11 cellular contexts compared by ENCODE assay signal in the genomic region with DNA sequence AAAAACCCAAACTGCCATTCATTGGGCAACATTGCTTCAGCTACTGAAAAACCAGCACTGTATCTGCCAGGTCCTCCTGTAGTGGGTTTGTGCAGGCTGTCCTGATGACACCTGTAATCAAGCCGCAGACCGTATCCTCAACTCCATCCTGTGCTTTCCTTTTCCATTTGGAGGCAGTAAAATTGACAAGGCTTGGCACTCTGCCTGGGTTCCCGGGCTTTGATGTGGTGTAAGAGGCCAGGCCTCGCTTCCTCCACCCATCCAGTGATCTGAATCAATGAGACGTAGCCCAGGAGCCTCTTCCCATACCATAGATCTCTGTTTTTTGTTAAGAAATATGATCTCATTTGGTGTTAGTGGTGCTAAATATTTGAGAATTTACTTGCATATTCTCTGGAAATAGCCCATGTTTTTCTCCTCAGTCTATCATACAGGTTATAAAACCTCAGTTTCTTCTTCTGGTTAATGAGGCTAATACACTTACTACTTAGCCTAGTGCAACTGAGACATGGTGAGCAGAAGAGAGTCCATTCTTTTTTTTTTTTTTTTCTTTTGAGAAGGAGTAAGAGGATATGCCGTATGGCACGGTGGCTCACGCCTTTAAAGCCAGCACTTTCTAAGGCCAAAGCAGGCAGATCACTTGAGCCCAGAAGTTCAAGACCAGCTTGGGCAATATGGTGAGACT. TPM values are rescaled to one million over a fixed set of nuclear protein-coding genes. Genes with fewer than 3 reads are reported as not detected.
DNase-seq lines count a peak whose midpoint lies in the region; ATAC-seq lines count a peak whose summit lies in the region.
"Had no signal": no experiment of that assay in that cellular context is flagged by ENCODE, and none has a peak within 500 bp of the region (broad histone marks: within the 10 kb centered on the region; RNA-seq: fewer than 3 reads in every experiment).

No MANE protein-coding gene starts in this region.

- no peak overlapping the region for H3K27ac ChIP-seq in SJCRH30
- H3K27ac ChIP-seq: lower lobe of right lung had no signal

- no peak for ATAC-seq in HG02571 (IDR thresholded peaks at IDR 0.05; ENCODE audit: unreplicated experiment)
- ATAC-seq: CD8-positive, alpha-beta T cell; lower lobe of right lung had no signal

- no peak overlapping the region for H3K4me3 ChIP-seq in SJCRH30
- H3K4me3 ChIP-seq: lower lobe of right lung had no signal

- H3K36me3 ChIP-seq in SJCRH30: no peaks in the 10 kb centered on the region
- H3K36me3 ChIP-seq: lower lobe of right lung had no signal

- H3K9me3 ChIP-seq in SJCRH30 (replicated peaks): no peaks in the 10 kb centered on the region
- H3K9me3 ChIP-seq: lower lobe of right lung had no signal

- no peaks in the 10 kb centered on the region for H3K27me3 ChIP-seq in SJCRH30

- H3K4me1 ChIP-seq in SJCRH30: no peaks in the 10 kb centered on the region
- H3K4me1 ChIP-seq: lower lobe of right lung had no signal

- peak; percentile 28 for DNase-seq in COLO668 (lab: John Stamatoyannopoulos, UW; ENCODE audit: unreplicated experiment)
- DNase-seq in LoVo (ENCODE audit: low spot score): peak; percentile 87
- peak; percentile 67 to 79 for DNase-seq in SJCRH30
- peak; percentile 91 for DNase-seq in glomerular visceral epithelial cell (ENCODE audit: extremely low spot score)
- DNase-seq in 8988T: no peak
- DNase-seq in OCI-M2 (lab: John Stamatoyannopoulos, UW; ENCODE audit: unreplicated experiment): no peak
- no peak for DNase-seq in activated CD4-positive, alpha-beta T cell treated with anti-CD3 and anti-CD28 coated beads for 4 hours
- DNase-seq: activated CD4-positive, CD25-positive, alpha-beta regulatory T cell treated with anti-CD3 and anti-CD28 coated beads, Interleukin-2, amount 50 U/mL, for 72 hours; CD8-positive, alpha-beta T cell; lower lobe of right lung had no signal

RNA-seq across cellular contexts. Expression of gene LSM11, which starts 34.8 kb away (rescaled TPM):
- 10.9 and 11.0 TPM in 2 replicates for total RNA-seq in SJCRH30 (2014; rRNA removed; shearing (Covaris generic))

RNA-seq across cellular contexts. Expression of gene THG1L, which starts 47.0 kb away (rescaled TPM):
- 23.8 and 27.2 TPM in 2 replicates for total RNA-seq in SJCRH30 (2014; rRNA removed; shearing (Covaris generic))

Comparison
In these comparisons a context has a peak if more than half of its experiments do, and no peak if none do; other contexts are left out.
1. DNase-seq: peak in COLO668 (single experiment), LoVo (single experiment), SJCRH30 (2 of 2) and glomerular visceral epithelial cell (single experiment); none in 8988T (single experiment), OCI-M2 (single experiment) and activated CD4-positive, alpha-beta T cell treated with anti-CD3 and anti-CD28 coated beads for 4 hours (0 of 2).